21 cellular contexts compared by ENCODE assay signal in genomic region chr19:8052464-8052859, GRCh38. TPM values are rescaled to one million over a fixed set of nuclear protein-coding genes. Genes with fewer than 3 reads are reported as not detected.
A peak's percentile ranks its signal among the peaks of the same experiment; 100 is the strongest.
DNase-seq lines count a peak whose midpoint lies in the region; ATAC-seq, FAIRE-seq and TF ChIP-seq lines count a peak whose summit lies in the region.
"Had no signal": no experiment of that assay in that cellular context is flagged by ENCODE, and none has a peak within 500 bp of the region (broad histone marks: within the 10 kb centered on the region; RNA-seq: fewer than 3 reads in every experiment).

A gene with protein sequence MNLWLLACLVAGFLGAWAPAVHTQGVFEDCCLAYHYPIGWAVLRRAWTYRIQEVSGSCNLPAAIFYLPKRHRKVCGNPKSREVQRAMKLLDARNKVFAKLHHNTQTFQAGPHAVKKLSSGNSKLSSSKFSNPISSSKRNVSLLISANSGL (plus strand): TSS chr19:8052760. CDS start chr19:8053050, 290 bp downstream.

- H3K4me3 ChIP-seq in OCI-LY7 (ENCODE audit: low read depth, low read length, poor library complexity, severe bottlenecking) (peak within 1 kb of the TSS; percentile 23), H1 (ENCODE audit: extremely low read depth in 1 of 4, insufficient read depth in 2 of 4, low read depth in 3 of 4, low read length in 4 of 4) (no peak within 1 kb of the TSS), foreskin fibroblast (ENCODE audit: low read depth in 1 of 2, low read length in 2 of 2) (no peak within 1 kb of the TSS)
- H3K4me3 ChIP-seq: breast epithelium, PC-9, transverse colon had no signal

- H3K9me3 ChIP-seq in OCI-LY7 (ENCODE audit: low read length) (no peaks in the 10 kb centered on the region), H1 (ENCODE audit: insufficient read depth in 2 of 2, low read depth in 1 of 2, low read length in 1 of 2) (no peaks in the 10 kb centered on the region)
- H3K9me3 ChIP-seq: breast epithelium, transverse colon had no signal

- peak within 1 kb of the TSS; percentile 28 for H2BK120ac ChIP-seq in H1 (replicated peaks; ENCODE audit: low read depth, low read length)

- no peak within 1 kb of the TSS; the same call in 1 of the 2 replicates for H2BK5ac ChIP-seq in H1 (ENCODE audit: low read depth, low read length)

- no peaks in the 10 kb centered on the region for H3K79me1 ChIP-seq in H1 (ENCODE audit: low read depth, low read length)

- H3K4me3 Mint-ChIP-seq in activated naive CD8-positive, alpha-beta T cell: no peak within 1 kb of the TSS
- H3K4me3 Mint-ChIP-seq in activated naive CD8-positive, alpha-beta T cell treated with anti-CD3 and anti-CD28 coated beads, Interleukin-2, amount 50 U/mL, for 24 hours: no peak within 1 kb of the TSS
- H3K4me3 Mint-ChIP-seq in type B pancreatic cell: no peak within 1 kb of the TSS

- H3K27ac ChIP-seq in OCI-LY7 (ENCODE audit: low read depth, low read length, poor library complexity, severe bottlenecking): no peak within 1 kb of the TSS
- H3K27ac ChIP-seq in H1 (ENCODE audit: low read depth, low read length): no peak within 1 kb of the TSS
- H3K27ac ChIP-seq: breast epithelium, epithelial cell of prostate, PC-9, transverse colon had no signal

- no peak within 1 kb of the TSS for H4K8ac ChIP-seq in H1 (ENCODE audit: extremely low read depth, insufficient read depth, low read length)

- TF ChIP-seq EP300 in H1 (IDR thresholded peaks at IDR 0.05; ENCODE audit: borderline replicate concordance in 1 of 2, low read depth in 2 of 2, low read length in 2 of 2): no peak

- peaks cover 10% of the 10 kb centered on the region for H3K4me1 Mint-ChIP-seq in activated naive CD8-positive, alpha-beta T cell (ENCODE audit: low read depth)
- H3K4me1 Mint-ChIP-seq in activated naive CD8-positive, alpha-beta T cell treated with anti-CD3 and anti-CD28 coated beads, Interleukin-2, amount 50 U/mL, for 24 hours: peaks cover 18% of the 10 kb centered on the region
- peaks cover 4% of the 10 kb centered on the region for H3K4me1 Mint-ChIP-seq in type B pancreatic cell (ENCODE audit: unreplicated experiment)

- H3K18ac ChIP-seq in H1 (ENCODE audit: extremely low read depth, low read length): peak within 1 kb of the TSS; percentile 32

- H3K4ac ChIP-seq in H1 (replicated peaks; ENCODE audit: insufficient read length, low read depth, low read length): no peak within 1 kb of the TSS

- H3K27me3 Mint-ChIP-seq in activated naive CD8-positive, alpha-beta T cell: peaks cover 1% of the 10 kb centered on the region
- no peaks in the 10 kb centered on the region for H3K27me3 Mint-ChIP-seq in activated naive CD8-positive, alpha-beta T cell treated with anti-CD3 and anti-CD28 coated beads, Interleukin-2, amount 50 U/mL, for 24 hours
- peaks cover 2% of the 10 kb centered on the region for H3K27me3 Mint-ChIP-seq in type B pancreatic cell

- no peak within 1 kb of the TSS for H3K14ac ChIP-seq in H1 (ENCODE audit: insufficient read length)

- no peak for FAIRE-seq in H1 (lab: Jason Lieb, UNC)

- TF ChIP-seq RAD21 in H1 (IDR thresholded peaks at IDR 0.05 in 1 of 2, conservative IDR thresholded peaks at IDR 0.05 in 1 of 2; ENCODE audit: low read depth in 2 of 2, low read length in 2 of 2): no peak

- H3K23me2 ChIP-seq in H1 (ENCODE audit: low read depth, low read length): no peaks in the 10 kb centered on the region; the same call in 1 of the 2 replicates

- peak within 1 kb of the TSS; percentile 53; the same call in 1 of the 2 replicates for H2AK5ac ChIP-seq in H1 (ENCODE audit: low read depth, low read length)

- H3K79me2 ChIP-seq in OCI-LY7 (ENCODE audit: insufficient read depth, low read depth, low read length): no peaks in the 10 kb centered on the region
- no peaks in the 10 kb centered on the region for H3K79me2 ChIP-seq in H1 (ENCODE audit: control insufficient read depth in 1 of 2, insufficient read depth in 2 of 2, low read length in 2 of 2)

- H3K4me1 ChIP-seq in OCI-LY7 (ENCODE audit: insufficient read depth, low read length, poor library complexity, severe bottlenecking): peaks cover 25% of the 10 kb centered on the region
- peaks cover 2 to 18% (median 7%) of the 10 kb centered on the region in 4 experiments; a peak in 6 of 7 replicates for H3K4me1 ChIP-seq in H1 (replicated peaks in 1 of 4; ENCODE audit: control insufficient read depth in 3 of 4, insufficient read depth in 4 of 4, low read length in 3 of 4)
- H3K4me1 ChIP-seq: breast epithelium had no signal

- no TSS peak for BruUV-seq in OCI-LY7 (replicated peaks; lab: Mats Ljungman, UMichigan)

- no peak within 1 kb of the TSS for H3K56ac ChIP-seq in H1 (replicated peaks; ENCODE audit: insufficient read length, low read depth, low read length)

- no peak for ATAC-seq in activated naive CD8-positive, alpha-beta T cell treated with anti-CD3 and anti-CD28 coated beads, Interleukin-2, amount 50 U/mL, for 24 hours

- no peaks in the 10 kb centered on the region for H3K9me3 Mint-ChIP-seq in activated naive CD8-positive, alpha-beta T cell (ENCODE audit: low read depth)
- no peaks in the 10 kb centered on the region for H3K9me3 Mint-ChIP-seq in activated naive CD8-positive, alpha-beta T cell treated with anti-CD3 and anti-CD28 coated beads, Interleukin-2, amount 50 U/mL, for 24 hours
- no peaks in the 10 kb centered on the region for H3K9me3 Mint-ChIP-seq in type B pancreatic cell

- TF ChIP-seq CTCF in OCI-LY7 (conservative IDR thresholded peaks at IDR 0.05; ENCODE audit: low read length): no peak
- TF ChIP-seq CTCF in H1 (IDR thresholded peaks at IDR 0.05; ENCODE audit: control extremely low read depth in 1 of 3, insufficient read depth in 1 of 3, low read depth in 1 of 3, low read length in 3 of 3): no peak
- no peak for TF ChIP-seq CTCF in type B pancreatic cell (conservative IDR thresholded peaks at IDR 0.05)
- no peak for TF ChIP-seq CTCF in foreskin fibroblast (IDR thresholded peaks at IDR 0.05; ENCODE audit: low read depth, low read length)

- no peak within 1 kb of the TSS for H4K91ac ChIP-seq in H1 (replicated peaks; ENCODE audit: insufficient read length, low read length)

- no peaks in the 10 kb centered on the region for H3K9me2 ChIP-seq in OCI-LY7 (ENCODE audit: insufficient read depth, low read length)

- H3K27me3 ChIP-seq in H1 (replicated peaks in 1 of 4; ENCODE audit: control insufficient read depth in 3 of 4, extremely low read depth in 1 of 4, insufficient read depth in 3 of 4, low read length in 3 of 4): peaks cover 0 to 7% (median 4%) of the 10 kb centered on the region in 4 experiments; a peak in 5 of 7 replicates
- H3K27me3 ChIP-seq: breast epithelium had no signal

- no peak for DNase-seq in activated naive CD8-positive, alpha-beta T cell treated with anti-CD3 and anti-CD28 coated beads, Interleukin-2, amount 50 U/mL, for 24 hours
- DNase-seq in OCI-LY7 (ENCODE audit: low spot score) (no peak), H1 (ENCODE audit: low read depth in 1 of 2, low spot score in 2 of 2) (no peak), type B pancreatic cell (ENCODE audit: extremely low spot score, unreplicated experiment) (no peak), DMS79 (lab: John Stamatoyannopoulos, UW) (no peak), foreskin fibroblast (no peak), NCI-H2107 (lab: John Stamatoyannopoulos, UW) (no peak)
- DNase-seq: activated T-cell treated with anti-CD3 and anti-CD28 coated beads for 4 hours; COR-L47; EL; foreskin melanocyte; mammary epithelial cell; NCI-H1105; PC-9; stimulated activated CD4-positive, alpha-beta T cell treated with anti-CD3 and anti-CD28 coated beads, Interleukin-12 subunit alpha, Interleukin-12 subunit beta, amount 100 ng/mL, for 4 hours had no signal

- H2BK20ac ChIP-seq in H1 (ENCODE audit: low read length): peak within 1 kb of the TSS; percentile 94; the same call in 1 of the 2 replicates

- H2BK15ac ChIP-seq in H1 (ENCODE audit: low read length): peak within 1 kb of the TSS; percentile 31; the same call in 1 of the 2 replicates

- H2AFZ ChIP-seq in OCI-LY7 (ENCODE audit: low read length) (peak within 1 kb of the TSS; percentile 84), H1 (ENCODE audit: low read length) (no peak within 1 kb of the TSS)
- H2AFZ ChIP-seq: PC-9 had no signal

- peak within 1 kb of the TSS; percentile 59 for H3K4me2 ChIP-seq in OCI-LY7 (ENCODE audit: low read length)
- H3K4me2 ChIP-seq in H1 (ENCODE audit: insufficient read depth in 1 of 2, low read depth in 2 of 2, low read length in 2 of 2): no peak within 1 kb of the TSS
- H3K4me2 ChIP-seq: PC-9 had no signal

- H3K9ac ChIP-seq in H1 (replicated peaks in 1 of 4; ENCODE audit: extremely low read depth in 1 of 4, low read depth in 3 of 4, low read length in 3 of 4): no peak within 1 kb of the TSS

- POLR2A ChIA-PET in OCI-LY7 (lab: Charles Lee) (interaction anchor here (0.9 kb wide), 1 partner anchor 152 kb away, joined by 3 read pairs; no protein-coding TSS in a partner anchor), H1 (lab: Charles Lee; ENCODE audit: partially characterized antibody) (interaction anchor here (0.7 kb wide), 1 partner anchor 48 kb away, joined by 3 read pairs; no protein-coding TSS in a partner anchor)

- CTCF ChIA-PET in OCI-LY7 (lab: Charles Lee; ENCODE audit: unreplicated experiment): no interaction called here
- CTCF ChIA-PET in H1 (lab: Charles Lee; ENCODE audit: partially characterized antibody): interaction anchor here (0.6 to 1.5 kb wide), 7 partner anchors 17 to 281 kb away, joined by 3 to 8 read pairs (median 3); no protein-coding TSS in a partner anchor

- TF ChIP-seq POLR2A in H1 (IDR thresholded peaks at IDR 0.05; ENCODE audit: control extremely low read depth in 1 of 2, low read depth in 2 of 2, low read length in 2 of 2): no peak

- H4K5ac ChIP-seq in H1 (ENCODE audit: insufficient read length, low read depth, low read length): no peak within 1 kb of the TSS

- no peak within 1 kb of the TSS; the same call in 1 of the 2 replicates for H2BK12ac ChIP-seq in H1 (ENCODE audit: low read depth, low read length)

- H3K23ac ChIP-seq in H1 (ENCODE audit: insufficient read length): no peak within 1 kb of the TSS

- intact Hi-C loops in OCI-LY7 (cut with micrococcal nuclease; ENCODE audit: unreplicated experiment): no loop called here

- 72% methylated on average over 3 of the region's 7 CpGs; no CpG with 5 or more reads in 1 of the 2 experiments for WGBS in H1 (ENCODE audit: extremely low coverage in 1 of 2, insufficient coverage in 1 of 2, insufficient read length in 1 of 2, insufficient replicate concordance in 2 of 2, low coverage in 1 of 2, low lambda C conversion rate in 2 of 2, missing lambda C conversion rate in 1 of 2), 2 experiments

- H3K27ac Mint-ChIP-seq in activated naive CD8-positive, alpha-beta T cell: peak within 1 kb of the TSS; percentile 16
- no peak within 1 kb of the TSS for H3K27ac Mint-ChIP-seq in activated naive CD8-positive, alpha-beta T cell treated with anti-CD3 and anti-CD28 coated beads, Interleukin-2, amount 50 U/mL, for 24 hours
- peak within 1 kb of the TSS; percentile 51 for H3K27ac Mint-ChIP-seq in type B pancreatic cell

- H4K20me1 ChIP-seq in OCI-LY7 (ENCODE audit: insufficient read depth, low read length): no peaks in the 10 kb centered on the region
- H4K20me1 ChIP-seq in H1 (replicated peaks in 1 of 2; ENCODE audit: control insufficient read depth in 1 of 2, insufficient read depth in 2 of 2, low read length in 2 of 2): no peaks in the 10 kb centered on the region

- H3K36me3 ChIP-seq in OCI-LY7 (ENCODE audit: insufficient read depth, low read length) (no peaks in the 10 kb centered on the region), H1 (ENCODE audit: control insufficient read depth in 2 of 4, insufficient read depth in 4 of 4, low read length in 3 of 4) (no peaks in the 10 kb centered on the region)
- H3K36me3 ChIP-seq: breast epithelium, transverse colon had no signal

- H3K36me3 Mint-ChIP-seq in activated naive CD8-positive, alpha-beta T cell: no peaks in the 10 kb centered on the region
- H3K36me3 Mint-ChIP-seq in activated naive CD8-positive, alpha-beta T cell treated with anti-CD3 and anti-CD28 coated beads, Interleukin-2, amount 50 U/mL, for 24 hours (ENCODE audit: low read depth): no peaks in the 10 kb centered on the region
- H3K36me3 Mint-ChIP-seq in type B pancreatic cell: no peaks in the 10 kb centered on the region

RNA-seq across cellular contexts. Expression of the gene that starts here (rescaled TPM):
- 0.88 TPM in 1 of 2 replicates, not detected in the other for total RNA-seq in OCI-LY7 (2014; rRNA removed; shearing (Covaris generic))
- total RNA-seq in OCI-LY7 (2022) (0.57 and 0.70 TPM in 2 replicates), type B pancreatic cell (ENCODE audit: low replicate concordance) (1.4 and 5.6 TPM in 2 replicates)
- total RNA-seq in H1 (2021; fragmentation: NEBNext Ultra II Directional; extraction: Animal tissue kit (Norgen Biotek cat#: 25700)): not detected in 2 replicates
- 0.46 and 0.59 TPM in 2 replicates for polyA plus RNA-seq in H1 (2011; rRNA removed)
- polyA plus RNA-seq in H1 (2011; cell fraction: cytosol; rRNA removed): 0.31 TPM
- polyA plus RNA-seq in H1 (2011; cell fraction: nucleus; rRNA removed): 0.41 TPM
- 0.52 to 1.3 TPM (median 0.64 TPM) in 4 replicates for polyA plus RNA-seq in H1 (2012, experiment 1 of 2)
- 0.59 TPM for polyA plus RNA-seq in H1 (2012, experiment 2 of 2)
- 0.53 TPM for polyA plus RNA-seq in H1 (2013, experiment 1 of 2)
- polyA plus RNA-seq in H1 (2013, experiment 2 of 2): 0.70 TPM
- not detected in 2 replicates for polyA minus RNA-seq in H1 (2011; rRNA and poly(A)+ RNA removed)
- not detected for polyA minus RNA-seq in H1 (2011; cell fraction: cytosol; rRNA and poly(A)+ RNA removed)
- polyA minus RNA-seq in H1 (2011; cell fraction: nucleus; rRNA and poly(A)+ RNA removed): not detected
- total RNA-seq: breast epithelium, kidney epithelial cell, mammary epithelial cell, PC-9, SK-MEL-5, transverse colon had no signal
- polyA plus RNA-seq: mammary epithelial cell had no signal
